19 cellular contexts compared by ENCODE assay signal in genomic region chr1:151293093-151293492, GRCh38. TPM values are rescaled to one million over a fixed set of nuclear protein-coding genes. Genes with fewer than 3 reads are reported as not detected.
DNase-seq lines count a peak whose midpoint lies in the region; ATAC-seq, FAIRE-seq and TF ChIP-seq lines count a peak whose summit lies in the region.
"Had no signal": no experiment of that assay in that cellular context is flagged by ENCODE, and none has a peak within 500 bp of the region (broad histone marks: within the 10 kb centered on the region; RNA-seq: fewer than 3 reads in every experiment).

No MANE protein-coding gene starts in this region.

- peaks cover 85 to 97% (median 95%) of the 10 kb centered on the region in 11 experiments for H3K36me3 ChIP-seq in BLaER1 treated with 17β-estradiol and CSF1 and Interleukin-3, amounts not matched to agents 10 nM and 100 nM
- H3K36me3 ChIP-seq in HEK293 (ENCODE audit: control insufficient read depth in 2 of 2, insufficient read depth in 1 of 2, low read length in 2 of 2) (peaks cover 12 to 97% of the 10 kb centered on the region in 2 experiments), GM12878 (ENCODE audit: control insufficient read depth in 2 of 2, insufficient read depth in 2 of 2, low read length in 1 of 2) (peaks cover 13 to 34% of the 10 kb centered on the region in 2 experiments)
- peaks cover 4 to 95% (median 33%) of the 10 kb centered on the region in 3 experiments for H3K36me3 ChIP-seq in naive thymus-derived CD4-positive, alpha-beta T cell (ENCODE audit: control insufficient read depth in 2 of 3, insufficient read depth in 3 of 3, low read length in 3 of 3)

- POLR2A ChIA-PET in HEK293 (lab: Yijun Ruan, JAX) (interaction anchor here (1.4 to 4.0 kb wide), 5 partner anchors 9 to 48 kb away, joined by 4 to 24 read pairs (median 11); partner anchors contain the start of genes PI4KB, PSMD4 and ZNF687), GM12878 (lab: Charles Lee) (interaction anchor here (1.7 to 2.4 kb wide), 2 partner anchors 10 to 17 kb away, joined by 5 to 7 read pairs; no protein-coding TSS in a partner anchor)
- POLR2A ChIA-PET in naive thymus-derived CD4-positive, alpha-beta T cell (lab: Charles Lee): interaction anchor here (1.2 kb wide), 1 partner anchor 12 kb away, joined by 4 read pairs; no protein-coding TSS in a partner anchor

- FAIRE-seq in GM12878 (lab: Jason Lieb, UNC): no peak
- FAIRE-seq: G401.6 had no signal

- H3K4me3 ChIP-seq in BLaER1 treated with 17β-estradiol and CSF1 and Interleukin-3, amounts not matched to agents 10 nM and 100 nM: peak overlapping the region in 2 of 10 experiments; percentile 9 to 14; a peak in 5 of 20 replicates
- no peak overlapping the region for H3K4me3 ChIP-seq in HEK293 (ENCODE audit: low read depth, low read length)
- H3K4me3 ChIP-seq in GM12878: no peak overlapping the region
- H3K4me3 ChIP-seq in naive thymus-derived CD4-positive, alpha-beta T cell (ENCODE audit: low read length): no peak overlapping the region
- H3K4me3 ChIP-seq: ascending aorta, gastrocnemius medialis, prostate gland, upper lobe of left lung had no signal

- H3K9me3 Mint-ChIP-seq in naive thymus-derived CD4-positive, alpha-beta T cell: no peaks in the 10 kb centered on the region

- TF ChIP-seq EP300 in GM12878 (IDR thresholded peaks at IDR 0.05; ENCODE audit: borderline replicate concordance in 1 of 2, control insufficient read depth in 1 of 2, low read depth in 2 of 2, low read length in 2 of 2): no peak

- peak overlapping the region in 7 of 9 donors; percentile 40 to 94 (median 71) for H3K27ac Mint-ChIP-seq in naive thymus-derived CD4-positive, alpha-beta T cell

- H3K4me1 ChIP-seq in BLaER1 treated with 17β-estradiol and CSF1 and Interleukin-3, amounts not matched to agents 10 nM and 100 nM: peaks cover 50 to 75% (median 73%) of the 10 kb centered on the region in 10 experiments
- no peaks in the 10 kb centered on the region for H3K4me1 ChIP-seq in HEK293 (ENCODE audit: control insufficient read depth, insufficient read depth, low read length)
- H3K4me1 ChIP-seq in GM12878 (ENCODE audit: control insufficient read depth, insufficient read depth, low read length): no peaks in the 10 kb centered on the region
- no peaks in the 10 kb centered on the region for H3K4me1 ChIP-seq in naive thymus-derived CD4-positive, alpha-beta T cell (ENCODE audit: control insufficient read depth in 2 of 2, insufficient read depth in 2 of 2, low read length in 2 of 2)
- H3K4me1 ChIP-seq: ascending aorta, gastrocnemius medialis, prostate gland, upper lobe of left lung had no signal

- peak overlapping the region in 1 of 10 donors; percentile 6 for H3K4me3 Mint-ChIP-seq in naive thymus-derived CD4-positive, alpha-beta T cell

- H3K36me3 Mint-ChIP-seq in naive thymus-derived CD4-positive, alpha-beta T cell: peaks cover 3 to 38% (median 10%) of the 10 kb centered on the region in 5 donors

- SMC1A ChIA-PET in GM12878 (lab: Charles Lee; ENCODE audit: uncharacterized antibody, unreplicated experiment): interaction anchor here (0.8 kb wide), 1 partner anchor 34 kb away, joined by 4 read pairs; the partner anchor contains the start of gene PI4KB

- in situ Hi-C loops in GM12878 (cut with MboI): loop anchor here (10.0 kb wide), 1 partner anchor 542 kb away; the partner anchor contains the start of genes C2CD4D and RORC

- H3K27me3 ChIP-seq in BLaER1 treated with 17β-estradiol and CSF1 and Interleukin-3, amounts not matched to agents 10 nM and 100 nM: no peaks in the 10 kb centered on the region
- H3K27me3 ChIP-seq in GM12878 (replicated peaks in 1 of 2; ENCODE audit: control insufficient read depth in 2 of 2, insufficient read depth in 2 of 2, low read length in 1 of 2): no peaks in the 10 kb centered on the region
- no peaks in the 10 kb centered on the region for H3K27me3 ChIP-seq in naive thymus-derived CD4-positive, alpha-beta T cell (ENCODE audit: control insufficient read depth in 2 of 2, insufficient read depth in 2 of 2, low read length in 2 of 2)
- H3K27me3 ChIP-seq: ascending aorta, gastrocnemius medialis, upper lobe of left lung had no signal

- no peaks in the 10 kb centered on the region for H3K79me2 ChIP-seq in GM12878 (ENCODE audit: control insufficient read depth, insufficient read depth, low read length)

- WGBS in GM12878 (ENCODE audit: insufficient coverage, insufficient replicate concordance, low lambda C conversion rate, missing lambda C conversion rate): 53% methylated on average over 6 of the region's 6 CpGs

- RAD21 ChIA-PET in GM12878 (lab: Charles Lee; ENCODE audit: unreplicated experiment): no interaction called here

- no peak for TF ChIP-seq CTCF in HEK293 (tag by site-specific recombination; IDR thresholded peaks at IDR 0.05)
- no peak for TF ChIP-seq CTCF in GM12878 (IDR thresholded peaks at IDR 0.05 in 2 of 3, conservative IDR thresholded peaks at IDR 0.05 in 1 of 3; ENCODE audit: control insufficient read depth in 2 of 3, extremely low read depth in 1 of 3, insufficient read depth in 1 of 3, low read depth in 3 of 3, low read length in 3 of 3)

- peak overlapping the region; percentile 18 to 74 (median 54); a peak in 19 of 22 replicates for H3K9ac ChIP-seq in BLaER1 treated with 17β-estradiol and CSF1 and Interleukin-3, amounts not matched to agents 10 nM and 100 nM
- no peak overlapping the region for H3K9ac ChIP-seq in GM12878 (ENCODE audit: control insufficient read depth, insufficient read depth, low read length)

- H3K4me2 ChIP-seq in BLaER1 treated with 17β-estradiol and CSF1 and Interleukin-3, amounts not matched to agents 10 nM and 100 nM: peak overlapping the region; percentile 4 to 94 (median 85); a peak in 21 of 22 replicates
- no peak overlapping the region for H3K4me2 ChIP-seq in GM12878 (ENCODE audit: control insufficient read depth, insufficient read depth)

- TF ChIP-seq RAD21 in GM12878 (IDR thresholded peaks at IDR 0.05; ENCODE audit: insufficient read depth, low read depth, low read length): no peak

- no peaks in the 10 kb centered on the region for H3K27me3 Mint-ChIP-seq in naive thymus-derived CD4-positive, alpha-beta T cell

- peaks cover 24 to 78% (median 41%) of the 10 kb centered on the region in 11 experiments; a peak in 21 of 22 replicates for H4K20me1 ChIP-seq in BLaER1 treated with 17β-estradiol and CSF1 and Interleukin-3, amounts not matched to agents 10 nM and 100 nM
- H4K20me1 ChIP-seq in GM12878 (ENCODE audit: control insufficient read depth, insufficient read depth): no peaks in the 10 kb centered on the region

- intact Hi-C loops in GM12878 (cut with micrococcal nuclease; ENCODE audit: unreplicated experiment): no loop called here
- intact Hi-C loops in naive thymus-derived CD4-positive, alpha-beta T cell (cut with micrococcal nuclease): no loop called here

- BruUV-seq in GM12878 (replicated peaks; lab: Mats Ljungman, UMichigan): no TSS peak

- ATAC-seq in GM12878: no peak
- ATAC-seq in naive thymus-derived CD4-positive, alpha-beta T cell: peak; percentile 2
- ATAC-seq in HG03442 (IDR thresholded peaks at IDR 0.05; ENCODE audit: unreplicated experiment): no peak
- ATAC-seq: gastrocnemius medialis had no signal

- peak; percentile 9; the same call in 1 of the 2 replicates for TF ChIP-seq POLR2A in GM12878 (IDR thresholded peaks at IDR 0.05; ENCODE audit: low read depth, low read length)

- DNase-seq in GM12878 (ENCODE audit: low read depth, low spot score) (no peak), NCI-H774 (lab: John Stamatoyannopoulos, UW) (no peak), NCI-H187 (lab: John Stamatoyannopoulos, UW) (no peak)
- DNase-seq in naive thymus-derived CD4-positive, alpha-beta T cell: no peak
- no peak for DNase-seq in stimulated activated CD4-positive, alpha-beta T cell treated with anti-CD3 and anti-CD28 coated beads, Interleukin-2, amount 100 ng/mL, for 48 hours
- DNase-seq: activated CD4-positive, alpha-beta T cell treated with anti-CD3 and anti-CD28 coated beads, Interleukin-2, amount 50 U/mL, for 1 hour; activated effector memory CD4-positive, alpha-beta T cell treated with Interleukin-2 at 50 U/mL for 16 hours; gastrocnemius medialis; NCI-H2081; NCI-H524; SHP77 treated with DMSO at 0.1 percent for 48 hours; T-helper 9 cell; upper lobe of left lung had no signal

- CTCF ChIA-PET in HEK293 (lab: Yijun Ruan, JAX): interaction anchor here (0.6 to 1.5 kb wide), 3 partner anchors 8 to 47 kb away, joined by 3 to 6 read pairs (median 3); no protein-coding TSS in a partner anchor
- CTCF ChIA-PET in GM12878 (lab: Yijun Ruan, JAX): interaction anchor here (1.9 kb wide), 1 partner anchor 47 kb away, joined by 6 read pairs; no protein-coding TSS in a partner anchor
- CTCF ChIA-PET in naive thymus-derived CD4-positive, alpha-beta T cell (lab: Charles Lee): no interaction called here

- H2AFZ ChIP-seq in GM12878 (ENCODE audit: control insufficient read depth, low read depth, low read length): no peak overlapping the region

- H3K27ac ChIP-seq in BLaER1 treated with 17β-estradiol and CSF1 and Interleukin-3, amounts not matched to agents 10 nM and 100 nM: peak overlapping the region in 10 of 11 experiments; percentile 19 to 92 (median 78); a peak in 18 of 22 replicates
- H3K27ac ChIP-seq in HEK293 (ENCODE audit: extremely low read depth, low read depth, low read length) (no peak overlapping the region), GM12878 (ENCODE audit: control insufficient read depth, insufficient read depth) (no peak overlapping the region)
- H3K27ac ChIP-seq in naive thymus-derived CD4-positive, alpha-beta T cell (ENCODE audit: low read depth, low read length): no peak overlapping the region
- H3K27ac ChIP-seq: ascending aorta, gastrocnemius medialis, prostate gland had no signal

- H3K4me1 Mint-ChIP-seq in naive thymus-derived CD4-positive, alpha-beta T cell: peaks cover 7 to 28% (median 10%) of the 10 kb centered on the region in 7 donors

- no peaks in the 10 kb centered on the region for H3K9me3 ChIP-seq in BLaER1 treated with 17β-estradiol and CSF1 and Interleukin-3, amounts not matched to agents 10 nM and 100 nM (replicated peaks in 1 of 11)
- H3K9me3 ChIP-seq in HEK293 (ENCODE audit: control insufficient read depth, insufficient read depth, low read depth, low read length): no peaks in the 10 kb centered on the region
- no peaks in the 10 kb centered on the region for H3K9me3 ChIP-seq in GM12878 (replicated peaks; ENCODE audit: control insufficient read depth, insufficient read depth, low read length)
- H3K9me3 ChIP-seq in naive thymus-derived CD4-positive, alpha-beta T cell (ENCODE audit: control insufficient read depth in 2 of 3, low read length in 3 of 3): no peaks in the 10 kb centered on the region
- H3K9me3 ChIP-seq: ascending aorta, gastrocnemius medialis, prostate gland, upper lobe of left lung had no signal

RNA-seq across cellular contexts. Expression of gene ZNF687, which starts 11.0 kb away (rescaled TPM):
- 43.2 and 52.7 TPM in 2 replicates for total RNA-seq in GM12878 (2013; cell fraction: nucleolus; rRNA removed)
- total RNA-seq in GM12878 (2014; rRNA removed) (18.0 and 18.8 TPM in 2 replicates), GM12878 (2014; rRNA removed; fragmentation: Illumina TruSeq; extraction: Trizol) (9.9 and 11.0 TPM in 2 replicates), GM12878 (2021) (30.9 and 34.1 TPM in 2 replicates)
- polyA plus RNA-seq in GM12878 (2011; ENCODE audit: low read depth): 11.2 TPM
- polyA plus RNA-seq in GM12878 (2011; rRNA removed) (7.2 and 17.8 TPM in 2 replicates), GM12878 (2014; fragmentation: Illumina TruSeq; extraction: Trizol) (3.7 and 8.9 TPM in 2 replicates), GM12878 (2014; fragmentation: Nextera tagmentation; extraction: Ambion mirVana) (under 1 TPM; 0.08 to 0.51 TPM), GM12878 (2014; rRNA removed) (17.3 and 18.9 TPM in 2 replicates), GM12878 (2016; fragmentation: Nextera tagmentation; extraction: Ambion mirVana) (1 to 10 TPM; 4.9 to 5.5 TPM)
- 24.8 and 30.1 TPM in 2 replicates for polyA plus RNA-seq in GM12878 (2011; cell fraction: cytosol; rRNA removed)
- 62.8 and 68.6 TPM in 2 replicates for polyA plus RNA-seq in GM12878 (2011; cell fraction: nucleus; rRNA removed)
- 17.1 and 25.4 TPM in 2 replicates for polyA plus RNA-seq in GM12878 (2012)
- 34.8 and 58.8 TPM in 2 replicates for polyA minus RNA-seq in GM12878 (2011; rRNA and poly(A)+ RNA removed)
- 15.6 and 23.5 TPM in 2 replicates for polyA minus RNA-seq in GM12878 (2011; cell fraction: cytosol; rRNA and poly(A)+ RNA removed)
- polyA minus RNA-seq in GM12878 (2011; cell fraction: nucleus; rRNA and poly(A)+ RNA removed): 42.0 and 67.8 TPM in 2 replicates
- 10 to 100 TPM; 30.4 to 38.1 (median 32.3) TPM for total RNA-seq in naive thymus-derived CD4-positive, alpha-beta T cell
- 1 to 10 TPM; 1.1 to 1.5 TPM for polyA plus RNA-seq in naive thymus-derived CD4-positive, alpha-beta T cell

RNA-seq across cellular contexts. Expression of gene PI4KB, which starts 34.1 kb away (rescaled TPM):
- 68.9 and 69.2 TPM in 2 replicates for total RNA-seq in GM12878 (2013; cell fraction: nucleolus; rRNA removed)
- total RNA-seq in GM12878 (2014; rRNA removed): 46.3 and 50.0 TPM in 2 replicates
- 27.0 and 27.6 TPM in 2 replicates for total RNA-seq in GM12878 (2014; rRNA removed; fragmentation: Illumina TruSeq; extraction: Trizol)
- total RNA-seq in GM12878 (2021): 56.8 and 58.5 TPM in 2 replicates
- 29.3 TPM for polyA plus RNA-seq in GM12878 (2011; ENCODE audit: low read depth)
- 58.8 and 88.3 TPM in 2 replicates for polyA plus RNA-seq in GM12878 (2011; rRNA removed)
- polyA plus RNA-seq in GM12878 (2011; cell fraction: cytosol; rRNA removed): 103 and 113 TPM in 2 replicates
- 151 and 222 TPM in 2 replicates for polyA plus RNA-seq in GM12878 (2011; cell fraction: nucleus; rRNA removed)
- polyA plus RNA-seq in GM12878 (2012): 37.7 and 45.0 TPM in 2 replicates
- polyA plus RNA-seq in GM12878 (2014; fragmentation: Illumina TruSeq; extraction: Trizol): 44.1 and 52.2 TPM in 2 replicates
- polyA plus RNA-seq in GM12878 (2014; fragmentation: Nextera tagmentation; extraction: Ambion mirVana): 1 to 10 TPM; 3.3 to 7.2 TPM
- polyA plus RNA-seq in GM12878 (2014; rRNA removed): 62.9 and 72.2 TPM in 2 replicates
- 10 to 100 TPM; 51.2 to 53.1 TPM for polyA plus RNA-seq in GM12878 (2016; fragmentation: Nextera tagmentation; extraction: Ambion mirVana)
- polyA minus RNA-seq in GM12878 (2011; rRNA and poly(A)+ RNA removed): 150 and 166 TPM in 2 replicates
- 32.1 and 33.4 TPM in 2 replicates for polyA minus RNA-seq in GM12878 (2011; cell fraction: cytosol; rRNA and poly(A)+ RNA removed)
- 40.0 and 60.0 TPM in 2 replicates for polyA minus RNA-seq in GM12878 (2011; cell fraction: nucleus; rRNA and poly(A)+ RNA removed)
- total RNA-seq in naive thymus-derived CD4-positive, alpha-beta T cell: 10 to 100 TPM; 64.0 to 91.9 (median 76.3) TPM
- polyA plus RNA-seq in naive thymus-derived CD4-positive, alpha-beta T cell: 10 to 100 TPM; 48.5 to 76.7 TPM

RNA-seq across cellular contexts. Expression of gene PSMD4, which starts 38.6 kb away (rescaled TPM):
- 46.4 and 48.2 TPM in 2 replicates for total RNA-seq in GM12878 (2013; cell fraction: nucleolus; rRNA removed)
- total RNA-seq in GM12878 (2014; rRNA removed) (167 and 169 TPM in 2 replicates), GM12878 (2014; rRNA removed; fragmentation: Illumina TruSeq; extraction: Trizol) (201 and 209 TPM in 2 replicates), GM12878 (2021) (179 and 186 TPM in 2 replicates)
- 113 TPM for polyA plus RNA-seq in GM12878 (2011; ENCODE audit: low read depth)
- polyA plus RNA-seq in GM12878 (2011; rRNA removed) (221 and 241 TPM in 2 replicates), GM12878 (2014; fragmentation: Illumina TruSeq; extraction: Trizol) (145 and 174 TPM in 2 replicates), GM12878 (2014; fragmentation: Nextera tagmentation; extraction: Ambion mirVana) (100 to 1,000 TPM; 129 to 190 TPM), GM12878 (2014; rRNA removed) (165 and 182 TPM in 2 replicates), GM12878 (2016; fragmentation: Nextera tagmentation; extraction: Ambion mirVana) (100 to 1,000 TPM; 264 to 281 TPM)
- 264 and 310 TPM in 2 replicates for polyA plus RNA-seq in GM12878 (2011; cell fraction: cytosol; rRNA removed)
- polyA plus RNA-seq in GM12878 (2011; cell fraction: nucleus; rRNA removed): 130 and 154 TPM in 2 replicates
- 143 and 169 TPM in 2 replicates for polyA plus RNA-seq in GM12878 (2012)
- 211 and 229 TPM in 2 replicates for polyA minus RNA-seq in GM12878 (2011; rRNA and poly(A)+ RNA removed)
- 48.0 and 71.5 TPM in 2 replicates for polyA minus RNA-seq in GM12878 (2011; cell fraction: cytosol; rRNA and poly(A)+ RNA removed)
- polyA minus RNA-seq in GM12878 (2011; cell fraction: nucleus; rRNA and poly(A)+ RNA removed): 26.8 and 47.2 TPM in 2 replicates
- total RNA-seq in naive thymus-derived CD4-positive, alpha-beta T cell: 100 to 1,000 TPM in 3 of 5 experiments, 10 to 100 TPM in 2; 72.0 to 193 (median 126) TPM
- polyA plus RNA-seq in naive thymus-derived CD4-positive, alpha-beta T cell: 100 to 1,000 TPM; 239 to 258 TPM

RNA-seq across cellular contexts. Expression of gene RFX5, which starts 54.0 kb away (rescaled TPM):
- 130 and 156 TPM in 2 replicates for total RNA-seq in GM12878 (2013; cell fraction: nucleolus; rRNA removed)
- total RNA-seq in GM12878 (2014; rRNA removed) (119 and 129 TPM in 2 replicates), GM12878 (2014; rRNA removed; fragmentation: Illumina TruSeq; extraction: Trizol) (136 and 138 TPM in 2 replicates), GM12878 (2021) (119 and 138 TPM in 2 replicates)
- polyA plus RNA-seq in GM12878 (2011; ENCODE audit: low read depth): 102 TPM
- polyA plus RNA-seq in GM12878 (2011; rRNA removed) (128 and 155 TPM in 2 replicates), GM12878 (2014; fragmentation: Illumina TruSeq; extraction: Trizol) (198 and 209 TPM in 2 replicates), GM12878 (2014; fragmentation: Nextera tagmentation; extraction: Ambion mirVana) (10 to 100 TPM; 14.1 to 18.4 TPM), GM12878 (2014; rRNA removed) (129 and 134 TPM in 2 replicates), GM12878 (2016; fragmentation: Nextera tagmentation; extraction: Ambion mirVana) (10 to 100 TPM; 76.1 to 82.3 TPM)
- 101 and 106 TPM in 2 replicates for polyA plus RNA-seq in GM12878 (2011; cell fraction: cytosol; rRNA removed)
- 201 and 290 TPM in 2 replicates for polyA plus RNA-seq in GM12878 (2011; cell fraction: nucleus; rRNA removed)
- polyA plus RNA-seq in GM12878 (2012): 81.1 and 81.7 TPM in 2 replicates
- 125 and 136 TPM in 2 replicates for polyA minus RNA-seq in GM12878 (2011; rRNA and poly(A)+ RNA removed)
- polyA minus RNA-seq in GM12878 (2011; cell fraction: cytosol; rRNA and poly(A)+ RNA removed): 56.4 and 58.2 TPM in 2 replicates
- polyA minus RNA-seq in GM12878 (2011; cell fraction: nucleus; rRNA and poly(A)+ RNA removed): 58.4 and 69.9 TPM in 2 replicates
- 10 to 100 TPM; 62.6 to 89.3 (median 82.2) TPM for total RNA-seq in naive thymus-derived CD4-positive, alpha-beta T cell
- 10 to 100 TPM; 26.6 to 29.6 TPM for polyA plus RNA-seq in naive thymus-derived CD4-positive, alpha-beta T cell

Comparison
In these comparisons a context has a peak if more than half of its experiments do, and no peak if none do; other contexts are left out.
1. H3K27ac ChIP-seq: peak in BLaER1 treated with 17β-estradiol and CSF1 and Interleukin-3, amounts not matched to agents 10 nM and 100 nM (10 of 11); none in HEK293 (single experiment), GM12878 (single experiment) and naive thymus-derived CD4-positive, alpha-beta T cell (single experiment).